1 cellular context compared by ENCODE assay signal in the genomic region with DNA sequence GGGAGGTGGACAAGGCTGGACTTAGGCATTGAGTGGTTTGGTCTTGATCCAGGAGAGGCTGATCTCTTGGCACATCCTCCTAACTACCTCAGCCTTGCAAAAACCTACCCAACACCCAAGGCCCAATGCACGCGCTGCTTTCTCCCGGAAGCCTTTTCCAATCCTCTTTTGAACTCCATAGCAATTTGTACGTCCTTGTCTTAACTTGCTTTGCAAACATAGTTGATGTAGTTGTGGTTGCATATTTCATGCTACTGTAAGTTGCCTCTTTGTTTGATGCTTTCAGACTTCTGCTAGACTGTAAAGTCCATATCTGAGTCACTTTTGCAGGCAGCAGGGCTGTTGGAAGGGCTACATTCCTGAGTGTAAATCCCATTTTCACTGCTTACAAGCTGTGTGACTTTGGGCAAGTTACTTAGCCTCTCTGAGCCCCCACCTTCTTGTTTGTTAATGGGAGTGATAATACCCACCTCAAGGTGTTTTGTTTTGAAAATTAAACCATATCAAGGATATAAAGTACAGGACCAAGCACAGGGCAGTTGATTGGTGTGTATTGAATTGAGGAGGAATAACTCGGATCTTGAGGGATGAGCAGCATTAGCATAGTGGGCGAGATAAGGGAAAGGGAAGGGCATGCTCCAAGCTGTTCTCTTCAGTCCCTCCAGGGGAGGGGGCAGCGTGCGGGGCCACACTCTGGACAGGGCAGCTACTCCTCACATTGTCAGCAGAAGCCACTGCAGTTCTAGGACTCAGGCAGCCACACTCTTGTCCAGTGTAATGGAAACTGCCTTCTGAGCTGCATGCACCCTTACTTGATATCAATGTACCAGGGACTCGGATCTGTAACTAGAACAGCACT.
TF ChIP-seq lines count a peak whose summit lies in the region.

No MANE protein-coding gene starts in this region.

TF ChIP-seq in H1, 55 proteins besides CTCF, POLR2A, EP300 and RAD21:
- TF ChIP-seq MAX (IDR thresholded peaks at IDR 0.05) (no peak), KDM1A (IDR thresholded peaks at IDR 0.05; ENCODE audit: borderline replicate concordance, low read length) (peak; percentile 93), GABPA (IDR thresholded peaks at IDR 0.05; ENCODE audit: borderline replicate concordance, insufficient read depth, low read length) (no peak), NANOG (IDR thresholded peaks at IDR 0.05; ENCODE audit: insufficient read depth, low read depth, low read length, poor library complexity, severe bottlenecking) (no peak), CBX5 (IDR thresholded peaks at IDR 0.05; ENCODE audit: low read depth, low read length) (no peak), FOSL1 (IDR thresholded peaks at IDR 0.05; ENCODE audit: insufficient read depth, low read depth, low read length) (no peak)
- TF ChIP-seq, protein P1, sequence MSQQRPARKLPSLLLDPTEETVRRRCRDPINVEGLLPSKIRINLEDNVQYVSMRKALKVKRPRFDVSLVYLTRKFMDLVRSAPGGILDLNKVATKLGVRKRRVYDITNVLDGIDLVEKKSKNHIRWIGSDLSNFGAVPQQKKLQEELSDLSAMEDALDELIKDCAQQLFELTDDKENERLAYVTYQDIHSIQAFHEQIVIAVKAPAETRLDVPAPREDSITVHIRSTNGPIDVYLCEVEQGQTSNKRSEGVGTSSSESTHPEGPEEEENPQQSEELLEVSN (IDR thresholded peaks at IDR 0.05): no peak
